In the genomic region with DNA sequence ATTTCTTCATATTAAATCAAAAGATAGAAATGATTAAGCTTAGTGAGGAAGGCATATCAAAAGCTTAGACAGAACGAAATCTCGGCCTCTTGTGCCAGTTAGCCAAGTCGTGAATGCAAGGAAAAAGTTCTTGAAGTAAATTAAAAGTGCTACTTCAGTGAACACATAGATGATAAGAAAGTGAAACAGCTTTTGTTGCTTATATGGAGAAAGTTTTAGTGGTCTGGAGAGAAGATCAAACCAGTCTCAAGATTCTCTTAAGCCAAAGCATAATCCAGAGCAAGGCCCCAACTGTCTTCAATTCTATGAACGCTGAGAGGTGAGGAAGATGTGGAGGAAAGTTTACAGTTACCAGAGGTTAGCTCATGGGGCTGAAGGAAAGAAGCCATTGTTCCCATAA, we compare ENCODE assay signal across 7 cellular contexts.
"Had no signal": no experiment of that assay in that cellular context is flagged by ENCODE, and none has a peak within 500 bp of the region (broad histone marks: within the 10 kb centered on the region; RNA-seq: fewer than 3 reads in every experiment).

No MANE protein-coding gene starts in this region.

- H3K4me3 Mint-ChIP-seq: GM23338, H9, HFFc6, IgD-negative memory B cell had no signal

- H3K4me1 Mint-ChIP-seq: IgD-negative memory B cell had no signal

- DNase-seq: H9, HCEC 1CT, HFFc6 had no signal

- H3K9me3 Mint-ChIP-seq: GM23338, H9, HFFc6, IgD-negative memory B cell had no signal

- H3K4me3 ChIP-seq: GM23338 had no signal

- H3K27me3 Mint-ChIP-seq: IgD-negative memory B cell had no signal

- H3K36me3 Mint-ChIP-seq: IgD-negative memory B cell had no signal

- H3K27ac Mint-ChIP-seq: GM23338, HFFc6, IgD-negative memory B cell had no signal

- ATAC-seq: GM23338, HepG2 had no signal

- H3K27ac ChIP-seq: HL-60 had no signal
